ENCODE assay signal across 23 cellular contexts in genomic region chr4:189178125-189178746, GRCh38.
"Had no signal": no experiment of that assay in that cellular context is flagged by ENCODE, and none has a peak within 500 bp of the region (broad histone marks: within the 10 kb centered on the region; RNA-seq: fewer than 3 reads in every experiment).

No MANE protein-coding gene starts in this region.

- H2AFZ ChIP-seq: hepatocyte had no signal

- H3K4me2 ChIP-seq: hepatocyte, smooth muscle cell had no signal

- H3K9me3 Mint-ChIP-seq: type B pancreatic cell had no signal

- H3K36me3 Mint-ChIP-seq: naive thymus-derived CD4-positive, alpha-beta T cell; natural killer cell treated with Interleukin-12 subunit alpha and Interleukin-12 subunit beta and Interleukin-15 and Interleukin-18, amount 100 ng/mL, for 72 hours; stimulated activated memory B cell treated with anti-CD40 and anti-IgM and Interleukin-4, amounts not matched to agents 10 μg/mL and 1 μg/mL and 100 μg/mL, for 72 hours; type B pancreatic cell had no signal

- H3K79me2 ChIP-seq: hepatocyte had no signal

- H3K36me3 ChIP-seq: left ventricle myocardium inferior, ovary, right atrium auricular region, right lobe of liver, tibial nerve, uterus had no signal

- H3K27ac ChIP-seq: hepatocyte, left ventricle myocardium inferior, ovary, right atrium auricular region, right lobe of liver, tibial nerve, uterus had no signal

- H3K27ac Mint-ChIP-seq: naive thymus-derived CD4-positive, alpha-beta T cell; natural killer cell treated with Interleukin-12 subunit alpha and Interleukin-12 subunit beta and Interleukin-15 and Interleukin-18, amount 100 ng/mL, for 72 hours; progenitor cell of endocrine pancreas; stimulated activated memory B cell treated with anti-CD40 and anti-IgM and Interleukin-4, amounts not matched to agents 10 μg/mL and 1 μg/mL and 100 μg/mL, for 72 hours; stimulated activated naive CD8-positive, alpha-beta T cell treated with anti-CD3 and anti-CD28 coated beads, Interleukin-15, amount 100 ng/mL, for 72 hours; type B pancreatic cell had no signal

- H3K4me1 Mint-ChIP-seq: stimulated activated memory B cell treated with anti-CD40 and anti-IgM and Interleukin-4, amounts not matched to agents 10 μg/mL and 1 μg/mL and 100 μg/mL, for 72 hours; stimulated activated naive CD8-positive, alpha-beta T cell treated with anti-CD3 and anti-CD28 coated beads, Interleukin-15, amount 100 ng/mL, for 72 hours had no signal

- H3K27me3 ChIP-seq: hepatocyte, ovary, right atrium auricular region, right lobe of liver, tibial nerve, uterus had no signal

- H3K27me3 Mint-ChIP-seq: naive thymus-derived CD4-positive, alpha-beta T cell; natural killer cell treated with Interleukin-12 subunit alpha and Interleukin-12 subunit beta and Interleukin-15 and Interleukin-18, amount 100 ng/mL, for 72 hours; progenitor cell of endocrine pancreas; stimulated activated memory B cell treated with anti-CD40 and anti-IgM and Interleukin-4, amounts not matched to agents 10 μg/mL and 1 μg/mL and 100 μg/mL, for 72 hours; stimulated activated naive CD8-positive, alpha-beta T cell treated with anti-CD3 and anti-CD28 coated beads, Interleukin-15, amount 100 ng/mL, for 72 hours had no signal

- H3K4me3 Mint-ChIP-seq: naive thymus-derived CD4-positive, alpha-beta T cell; natural killer cell treated with Interleukin-12 subunit alpha and Interleukin-12 subunit beta and Interleukin-15 and Interleukin-18, amount 100 ng/mL, for 72 hours; stimulated activated memory B cell treated with anti-CD40 and anti-IgM and Interleukin-4, amounts not matched to agents 10 μg/mL and 1 μg/mL and 100 μg/mL, for 72 hours; stimulated activated naive CD8-positive, alpha-beta T cell treated with anti-CD3 and anti-CD28 coated beads, Interleukin-15, amount 100 ng/mL, for 72 hours; type B pancreatic cell had no signal

- H3K9me3 ChIP-seq: left ventricle myocardium inferior, mucosa of descending colon, ovary, right atrium auricular region, right lobe of liver, tibial nerve, uterus had no signal

- ATAC-seq: mucosa of descending colon; naive thymus-derived CD4-positive, alpha-beta T cell; natural killer cell treated with Interleukin-12 subunit alpha and Interleukin-12 subunit beta and Interleukin-15 and Interleukin-18, amount 100 ng/mL, for 72 hours; right lobe of liver; stimulated activated memory B cell treated with anti-CD40 and anti-IgM and Interleukin-4, amounts not matched to agents 10 μg/mL and 1 μg/mL and 100 μg/mL, for 72 hours; stimulated activated naive CD8-positive, alpha-beta T cell treated with anti-CD3 and anti-CD28 coated beads, Interleukin-15, amount 100 ng/mL, for 72 hours had no signal

- DNase-seq: left ventricle myocardium inferior; midbrain; mucosa of descending colon; naive thymus-derived CD4-positive, alpha-beta T cell; ovary; right lobe of liver; stimulated activated CD4-positive, alpha-beta T cell treated with anti-CD3 and anti-CD28 coated beads, Interleukin-1b, Interleukin-23, amount 100 ng/mL, for 48 hours; stimulated activated CD4-positive, alpha-beta T cell treated with anti-CD3 and anti-CD28 coated beads, Interleukin-2, amount 100 ng/mL, for 48 hours; stimulated activated CD4-positive, alpha-beta T cell treated with anti-CD3 and anti-CD28 coated beads, Interleukin-4, amount 100 ng/mL, for 4 hours; stimulated activated CD8-positive, alpha-beta memory T cell treated with anti-CD3 and anti-CD28 coated beads, Interleukin-4, amount 100 ng/mL, for 48 hours; stimulated activated naive CD4-positive, alpha-beta T cell treated with Interleukin-2 at 50 U/mL for 16 hours; stimulated activated naive CD8-positive, alpha-beta T cell treated with anti-CD3 and anti-CD28 coated beads, Interleukin-15, amount 100 ng/mL, for 72 hours; substantia nigra; uterus had no signal

- H3K4me1 ChIP-seq: left ventricle myocardium inferior, right atrium auricular region, right lobe of liver, tibial nerve, uterus had no signal

- H3K4me3 ChIP-seq: hepatocyte, left ventricle myocardium inferior, lung, mucosa of descending colon, ovary, right atrium auricular region, right lobe of liver, smooth muscle cell, tibial nerve, uterus had no signal
